Comparison of ENCODE assay signal across 8 cellular contexts in the genomic region with DNA sequence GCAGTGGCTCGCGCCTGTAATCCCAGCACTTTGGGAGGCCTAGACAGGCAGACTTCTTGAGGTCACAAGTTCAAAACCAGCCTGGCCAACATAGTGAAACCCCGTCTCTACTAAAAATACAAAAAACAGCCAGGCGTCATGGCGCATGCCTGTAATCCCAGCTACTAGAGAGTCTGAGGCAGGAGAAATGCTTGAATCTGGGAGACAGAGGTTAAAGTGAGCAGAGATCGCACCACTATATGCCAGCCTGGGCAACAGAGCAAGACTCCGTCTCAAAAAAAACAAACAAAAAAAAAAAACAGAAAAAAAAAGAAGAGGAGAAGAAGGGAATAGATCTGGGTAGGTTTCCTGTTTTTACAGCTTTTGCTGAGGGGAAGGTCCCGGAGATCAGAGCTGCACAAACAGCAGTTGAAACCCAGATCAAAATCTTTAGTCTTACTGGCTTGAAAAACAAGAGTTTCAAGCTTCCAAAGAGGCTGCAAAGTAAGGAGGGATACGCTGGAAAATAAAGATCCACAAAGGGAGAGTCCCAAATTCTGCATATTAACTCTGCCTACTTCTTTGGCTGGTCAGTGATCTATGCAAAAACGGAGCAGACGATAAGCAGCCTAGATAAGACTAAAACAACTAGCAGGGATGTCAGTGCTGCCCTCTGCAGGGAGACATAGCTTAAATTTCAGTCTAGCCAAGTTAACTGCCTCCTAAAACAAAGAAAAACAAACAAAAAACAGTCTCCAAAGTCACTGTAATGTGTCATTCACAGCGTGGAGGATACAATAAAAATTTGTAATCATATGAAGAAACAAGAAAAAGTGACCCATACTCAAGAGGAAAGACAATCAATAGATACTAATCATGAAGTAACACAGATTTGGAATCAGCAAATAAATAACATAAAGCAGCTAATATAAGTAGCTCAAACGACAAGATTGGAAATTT.
DNase-seq lines count a peak whose midpoint lies in the region; ATAC-seq and TF ChIP-seq lines count a peak whose summit lies in the region.

No MANE protein-coding gene starts in this region.

- ATAC-seq in HG03520 (IDR thresholded peaks at IDR 0.05; ENCODE audit: unreplicated experiment) = no peak

- peaks cover 18% of the 10 kb centered on the region for H3K4me1 Mint-ChIP-seq in neural crest cell

- peak; percentile 14 for DNase-seq in NCI-H1694 treated with DMSO at 0.1 percent for 48 hours (lab: John Stamatoyannopoulos, UW)
- no peak for DNase-seq in NCI-H1694 (lab: John Stamatoyannopoulos, UW)
- peak; percentile 7 for DNase-seq in NCI-H345 (lab: John Stamatoyannopoulos, UW)
- DNase-seq in activated CD8-positive, alpha-beta memory T cell treated with anti-CD3 and anti-CD28 coated beads, Interleukin-2, amount 50 U/mL, for 4 hours = peak; percentile 47
- DNase-seq in fibroblast of gingiva (ENCODE audit: low read depth) = peak; percentile 53
- DNase-seq in neural crest cell (ENCODE audit: low read depth, low spot score) = peak; percentile 25
- no peak for DNase-seq in NCI-H187 treated with DMSO at 0.1 percent for 48 hours (lab: John Stamatoyannopoulos, UW)

- H3K9me3 Mint-ChIP-seq in neural crest cell = no peaks in the 10 kb centered on the region

- no peaks in the 10 kb centered on the region for H3K27me3 Mint-ChIP-seq in neural crest cell (ENCODE audit: low read depth)

- peak; percentile 68 for TF ChIP-seq CTCF in neural crest cell (conservative IDR thresholded peaks at IDR 0.05)

- no peak overlapping the region for H3K4me3 Mint-ChIP-seq in neural crest cell

- no peak overlapping the region for H3K27ac Mint-ChIP-seq in neural crest cell (ENCODE audit: unreplicated experiment)

- peaks cover 8% of the 10 kb centered on the region for H3K36me3 Mint-ChIP-seq in neural crest cell (ENCODE audit: low read depth)

Comparison
In these comparisons a context has a peak if more than half of its experiments do, and no peak if none do; other contexts are left out.
1. DNase-seq: peak in NCI-H1694 treated with DMSO at 0.1 percent for 48 hours (single experiment), NCI-H345 (single experiment), activated CD8-positive, alpha-beta memory T cell treated with anti-CD3 and anti-CD28 coated beads, Interleukin-2, amount 50 U/mL, for 4 hours (single experiment), fibroblast of gingiva (single experiment) and neural crest cell (single experiment); none in NCI-H1694 (single experiment) and NCI-H187 treated with DMSO at 0.1 percent for 48 hours (single experiment).